15 cellular contexts compared by ENCODE assay signal in the genomic region with DNA sequence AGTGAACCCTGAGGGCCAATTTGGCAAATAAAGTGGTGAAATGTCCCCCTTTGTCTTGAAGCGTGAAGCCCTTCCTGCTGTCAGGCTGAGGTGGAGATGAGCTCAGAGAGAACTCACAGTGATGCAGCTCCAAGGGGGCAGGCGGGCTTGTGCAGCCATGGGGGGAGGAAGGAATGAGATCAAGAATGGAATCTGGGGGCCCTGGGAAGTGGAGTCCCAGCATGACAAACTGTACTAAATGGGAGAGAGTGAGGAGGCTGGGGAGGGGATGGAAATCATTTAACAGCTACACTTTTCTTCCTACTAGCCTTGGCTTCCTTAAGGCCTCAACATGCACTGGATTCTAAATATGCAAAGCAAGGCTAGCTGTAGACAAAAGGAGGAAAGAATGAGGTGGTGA.
"Had no signal": no experiment of that assay in that cellular context is flagged by ENCODE, and none has a peak within 500 bp of the region (broad histone marks: within the 10 kb centered on the region; RNA-seq: fewer than 3 reads in every experiment).

No MANE protein-coding gene starts in this region.

- H3K4me1 ChIP-seq: colonic mucosa had no signal

- DNase-seq: activated CD4-positive, alpha-beta T cell treated with anti-CD3 and anti-CD28 coated beads for 48 hours; activated gamma-delta T cell; activated T-cell treated with anti-CD3 and anti-CD28 coated beads, Interleukin-2, amount 50 U/mL, for 4 hours; colonic mucosa; effector memory CD4-positive, alpha-beta T cell; gastrocnemius medialis; islet precursor cell; nephron progenitor cell; pancreas; stimulated activated CD4-positive, alpha-beta T cell treated with anti-CD3 and anti-CD28 coated beads, Interleukin-4, amount 100 ng/mL, for 1 hour; T-helper 9 cell; tibial artery had no signal

- H3K4me3 Mint-ChIP-seq: activated T-cell treated with anti-CD3 and anti-CD28 coated beads, Interleukin-2, amount 50 U/mL, for 4 hours; nephron progenitor cell had no signal

- H3K27ac ChIP-seq: colonic mucosa, epithelial cell of prostate, gastrocnemius medialis, heart right ventricle, pancreas, tibial artery had no signal

- H3K27me3 ChIP-seq: colonic mucosa, gastrocnemius medialis, heart right ventricle, pancreas, tibial artery had no signal

- H3K9me3 ChIP-seq: colonic mucosa, gastrocnemius medialis, pancreas had no signal

- H3K27ac Mint-ChIP-seq: nephron progenitor cell had no signal

- H3K4me3 ChIP-seq: colonic mucosa, gastrocnemius medialis, heart right ventricle, pancreas, tibial artery had no signal

- H3K36me3 ChIP-seq: colonic mucosa, pancreas had no signal

- ATAC-seq: activated T-cell treated with anti-CD3 and anti-CD28 coated beads, Interleukin-2, amount 50 U/mL, for 4 hours; gastrocnemius medialis; heart right ventricle; left lobe of liver; pancreas had no signal
